Comparison of ENCODE assay signal across 16 cellular contexts in the genomic region with DNA sequence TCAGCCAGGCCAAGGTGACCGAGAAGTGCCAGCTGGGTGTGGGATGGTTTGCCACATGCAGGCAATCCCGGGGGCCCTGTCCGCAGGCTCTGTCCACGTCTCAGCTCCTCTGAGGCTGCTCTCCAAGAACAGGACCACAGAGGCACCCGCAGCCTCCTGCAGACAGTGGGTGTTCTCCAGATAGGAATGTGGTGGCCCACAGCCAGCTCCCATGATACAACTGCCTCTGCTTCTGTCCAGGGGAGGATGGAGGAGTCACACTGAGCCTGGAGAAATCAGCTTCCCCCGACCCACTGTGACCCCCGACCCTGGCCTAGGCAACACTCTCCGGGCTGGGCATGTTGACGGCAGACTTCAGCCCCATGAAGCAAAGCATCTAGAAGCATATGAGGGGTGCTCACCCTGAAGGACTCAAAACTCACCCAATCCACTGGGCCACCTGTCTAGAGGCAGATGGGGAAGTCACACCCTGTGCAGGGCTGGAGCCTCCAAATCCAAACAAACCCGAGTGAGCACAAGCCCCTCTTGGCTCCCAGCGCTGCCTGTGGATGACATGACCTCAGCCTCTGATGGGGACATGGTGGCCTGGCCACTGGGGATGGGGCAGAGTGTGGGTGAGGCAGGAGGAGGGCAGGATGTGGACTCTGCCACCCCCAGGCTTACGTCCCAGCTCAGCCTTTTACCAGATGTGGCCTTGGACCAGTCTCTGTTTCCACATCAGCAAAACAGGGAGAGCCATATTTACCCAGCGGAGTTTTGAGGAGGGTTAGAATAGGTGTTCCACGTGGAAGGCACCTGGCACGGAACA.
A peak's percentile ranks its signal among the peaks of the same experiment; 100 is the strongest.
DNase-seq lines count a peak whose midpoint lies in the region; ATAC-seq and TF ChIP-seq lines count a peak whose summit lies in the region.
"Had no signal": no experiment of that assay in that cellular context is flagged by ENCODE, and none has a peak within 500 bp of the region (broad histone marks: within the 10 kb centered on the region; RNA-seq: fewer than 3 reads in every experiment).

No MANE protein-coding gene starts in this region.

- H3K4me1 ChIP-seq in adipocyte (ENCODE audit: control insufficient read depth, insufficient read depth, low read length) (peaks cover 20% of the 10 kb centered on the region), tibial nerve (peaks cover 0 to 79% (median 14%) of the 10 kb centered on the region in 4 donors), BE2C (0 out of 2 replicates have a peak, but pooled peaks cover 5% of the 10 kb centered on the region)
- H3K4me1 ChIP-seq: prostate gland had no signal

- no peak for TF ChIP-seq CTCF in tibial nerve (IDR thresholded peaks at IDR 0.05)
- no peak for TF ChIP-seq CTCF in BE2C (IDR thresholded peaks at IDR 0.05; ENCODE audit: low read depth, low read length)

- H3K4me3 ChIP-seq in adipocyte (ENCODE audit: low read length) (no peak overlapping the region), tibial nerve (no peak overlapping the region), BE2C (ENCODE audit: low read depth, low read length) (no peak overlapping the region)
- H3K4me3 ChIP-seq: prostate gland had no signal

- H3K9ac ChIP-seq in adipocyte (ENCODE audit: low read length), result no peak overlapping the region
- H3K9ac ChIP-seq: KMS-11 had no signal

- H3K36me3 ChIP-seq in adipocyte (ENCODE audit: control insufficient read depth, insufficient read depth, low read length, severe bottlenecking), result no peaks in the 10 kb centered on the region
- H3K36me3 ChIP-seq in tibial nerve, result no peaks in the 10 kb centered on the region
- no peaks in the 10 kb centered on the region for H3K36me3 ChIP-seq in BE2C
- H3K36me3 ChIP-seq: prostate gland had no signal

- H3K9me3 ChIP-seq in adipocyte (ENCODE audit: control insufficient read depth, low read length), result no peaks in the 10 kb centered on the region
- H3K9me3 ChIP-seq in tibial nerve, result no peaks in the 10 kb centered on the region
- no peaks in the 10 kb centered on the region for H3K9me3 ChIP-seq in BE2C
- H3K9me3 ChIP-seq: prostate gland had no signal

- DNase-seq in DMS 273 (lab: John Stamatoyannopoulos, UW; ENCODE audit: unreplicated experiment), result peak; percentile 52
- DNase-seq in DMS 273 treated with DMSO at 0.1 percent for 48 hours (lab: John Stamatoyannopoulos, UW), result no peak
- peak; percentile 65 for DNase-seq in adipocyte (ENCODE audit: low read depth)
- peak; percentile 65 for DNase-seq in hepatic stellate cell (ENCODE audit: low spot score)
- DNase-seq in tibial nerve (ENCODE audit: low spot score in 2 of 2), result peak; percentile 55 to 70
- DNase-seq in activated CD8-positive, alpha-beta memory T cell treated with anti-CD3 and anti-CD28 coated beads, Interleukin-2, amount 50 U/mL, for 48 hours, result no peak
- no peak for DNase-seq in BE2C
- DNase-seq: DMS53, endodermal cell, hypothalamus, mesendoderm had no signal

- ATAC-seq in GM21447 (IDR thresholded peaks at IDR 0.05; ENCODE audit: unreplicated experiment), result no peak
- ATAC-seq: Panc1 had no signal

- no peak for TF ChIP-seq EP300 in tibial nerve (IDR thresholded peaks at IDR 0.05)

- 46 to 52% methylated on average over 11 of the region's 15 CpGs for WGBS in tibial nerve, 2 donors

- peak overlapping the region in 1 of 4 donors; percentile 15 for H3K27ac ChIP-seq in tibial nerve
- H3K27ac ChIP-seq: 22Rv1, KMS-11, prostate gland had no signal

- TF ChIP-seq POLR2A in tibial nerve (IDR thresholded peaks at IDR 0.05), result no peak

- peaks cover 17% of the 10 kb centered on the region for H3K27me3 ChIP-seq in adipocyte (replicated peaks; ENCODE audit: control insufficient read depth, insufficient read depth, low read length)
- H3K27me3 ChIP-seq in tibial nerve, result no peaks in the 10 kb centered on the region
- no peaks in the 10 kb centered on the region for H3K27me3 ChIP-seq in BE2C

Comparison
In these comparisons a context has a peak if more than half of its experiments do, and no peak if none do; other contexts are left out.
1. DNase-seq: peak in DMS 273 (single experiment), adipocyte (single experiment), hepatic stellate cell (single experiment) and tibial nerve (2 of 2); none in DMS 273 treated with DMSO at 0.1 percent for 48 hours (single experiment), activated CD8-positive, alpha-beta memory T cell treated with anti-CD3 and anti-CD28 coated beads, Interleukin-2, amount 50 U/mL, for 48 hours (single experiment) and BE2C (single experiment).